ENCODE assay signal across 22 cellular contexts in the genomic region with DNA sequence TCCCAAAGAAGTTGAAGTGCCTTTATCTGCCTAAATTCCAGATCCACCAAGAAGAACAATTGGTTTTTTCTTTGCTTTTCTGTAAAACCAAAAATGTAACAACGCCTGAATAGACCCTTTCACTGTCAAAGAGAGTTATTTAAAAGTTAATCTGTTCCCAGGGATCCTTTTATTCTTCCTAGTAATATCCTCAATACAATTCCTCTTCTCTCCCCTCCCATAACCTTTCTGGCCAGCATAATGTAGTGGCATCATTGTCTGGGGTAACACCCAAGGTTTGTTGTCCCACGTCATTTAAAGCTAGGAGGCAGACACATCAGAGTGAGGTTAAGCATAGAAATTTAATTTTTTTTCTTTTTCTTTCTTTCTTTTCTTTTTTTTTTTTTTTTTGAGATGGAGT. TPM values are rescaled to one million over a fixed set of nuclear protein-coding genes. Genes with fewer than 3 reads are reported as not detected.
"Had no signal": no experiment of that assay in that cellular context is flagged by ENCODE, and none has a peak within 500 bp of the region (broad histone marks: within the 10 kb centered on the region; RNA-seq: fewer than 3 reads in every experiment).

No MANE protein-coding gene starts in this region.

- H3K9me3 Mint-ChIP-seq: effector memory CD8-positive, alpha-beta T cell; stimulated activated effector memory CD8-positive, alpha-beta T cell treated with anti-CD3 and anti-CD28 coated beads, Interleukin-12 subunit alpha, Interleukin-12 subunit beta, amount 100 ng/mL, for 72 hours had no signal

- H2AFZ ChIP-seq: hepatocyte had no signal

- H3K36me3 Mint-ChIP-seq: naive thymus-derived CD4-positive, alpha-beta T cell; stimulated activated effector memory CD8-positive, alpha-beta T cell treated with anti-CD3 and anti-CD28 coated beads, Interleukin-12 subunit alpha, Interleukin-12 subunit beta, amount 100 ng/mL, for 72 hours had no signal

- H3K4me3 ChIP-seq: esophagus squamous epithelium, hepatocyte, psoas muscle, right lobe of liver, suprapubic skin, tibial artery, upper lobe of left lung, vagina had no signal

- H3K4me3 Mint-ChIP-seq: dendritic cell treated with granulocyte-macrophage colony-stimulating factor and Interleukin-4, amounts not matched to agents 40 ng/mL and 50 ng/mL, for 4 days; effector memory CD8-positive, alpha-beta T cell; naive thymus-derived CD4-positive, alpha-beta T cell; nephron progenitor cell; stimulated activated effector memory CD8-positive, alpha-beta T cell treated with anti-CD3 and anti-CD28 coated beads, Interleukin-12 subunit alpha, Interleukin-12 subunit beta, amount 100 ng/mL, for 72 hours had no signal

- DNase-seq: effector memory CD8-positive, alpha-beta T cell; esophagus squamous epithelium; foreskin fibroblast; kidney glomerular epithelial cell; naive thymus-derived CD4-positive, alpha-beta T cell; nephron progenitor cell; psoas muscle; retina; right lobe of liver; stimulated activated CD4-positive, alpha-beta T cell treated with anti-CD3 and anti-CD28 coated beads, Interleukin-4, amount 100 ng/mL, for 1 hour; stimulated activated CD8-positive, alpha-beta memory T cell treated with anti-CD3 and anti-CD28 coated beads, Interleukin-4, amount 100 ng/mL, for 48 hours; stimulated activated naive CD8-positive, alpha-beta T cell treated with anti-CD3 and anti-CD28 coated beads, Interleukin-15, Interleukin-2, amounts not matched to agents 100 U/mL and 50 U/mL, for 24 hours; tibial artery; upper lobe of left lung had no signal

- H3K4me1 ChIP-seq: esophagus squamous epithelium, psoas muscle, suprapubic skin, tibial artery, upper lobe of left lung, vagina had no signal

- H3K27ac Mint-ChIP-seq: dendritic cell treated with granulocyte-macrophage colony-stimulating factor and Interleukin-4, amounts not matched to agents 40 ng/mL and 50 ng/mL, for 4 days; effector memory CD8-positive, alpha-beta T cell; naive thymus-derived CD4-positive, alpha-beta T cell; nephron progenitor cell; stimulated activated effector memory CD8-positive, alpha-beta T cell treated with anti-CD3 and anti-CD28 coated beads, Interleukin-12 subunit alpha, Interleukin-12 subunit beta, amount 100 ng/mL, for 72 hours had no signal

- H3K27me3 Mint-ChIP-seq: dendritic cell treated with granulocyte-macrophage colony-stimulating factor and Interleukin-4, amounts not matched to agents 40 ng/mL and 50 ng/mL, for 4 days had no signal

- H3K4me2 ChIP-seq: hepatocyte had no signal

- H3K27ac ChIP-seq: esophagus squamous epithelium, hepatocyte, psoas muscle, right lobe of liver, suprapubic skin, tibial artery, upper lobe of left lung, vagina had no signal

- H3K4me1 Mint-ChIP-seq: stimulated activated effector memory CD8-positive, alpha-beta T cell treated with anti-CD3 and anti-CD28 coated beads, Interleukin-12 subunit alpha, Interleukin-12 subunit beta, amount 100 ng/mL, for 72 hours had no signal

- H3K36me3 ChIP-seq: esophagus squamous epithelium, right lobe of liver, suprapubic skin, tibial artery, upper lobe of left lung, vagina had no signal

- H3K9me3 ChIP-seq: esophagus squamous epithelium, psoas muscle, right lobe of liver, suprapubic skin, tibial artery, upper lobe of left lung, vagina had no signal

- ATAC-seq: effector memory CD8-positive, alpha-beta T cell; naive thymus-derived CD4-positive, alpha-beta T cell; psoas muscle; right lobe of liver; stimulated activated effector memory CD8-positive, alpha-beta T cell treated with anti-CD3 and anti-CD28 coated beads, Interleukin-12 subunit alpha, Interleukin-12 subunit beta, amount 100 ng/mL, for 72 hours; stimulated activated naive CD8-positive, alpha-beta T cell treated with anti-CD3 and anti-CD28 coated beads, Interleukin-15, Interleukin-2, amounts not matched to agents 100 U/mL and 50 U/mL, for 24 hours had no signal

- H3K27me3 ChIP-seq: esophagus squamous epithelium, hepatocyte, right lobe of liver, suprapubic skin, tibial artery, upper lobe of left lung, vagina had no signal

- H3K79me2 ChIP-seq: hepatocyte had no signal

RNA-seq across cellular contexts. Expression of gene MS4A2, which starts 39.9 kb away (rescaled TPM):
- total RNA-seq: epithelial cell of proximal tubule, hepatocyte, lung microvascular endothelial cell, osteoblast had no signal

RNA-seq across cellular contexts. Expression of gene MS4A6A, which starts 54.5 kb away (rescaled TPM):
- total RNA-seq: epithelial cell of proximal tubule, lung microvascular endothelial cell had no signal
